Comparison of ENCODE assay signal across 10 cellular contexts in the genomic region with DNA sequence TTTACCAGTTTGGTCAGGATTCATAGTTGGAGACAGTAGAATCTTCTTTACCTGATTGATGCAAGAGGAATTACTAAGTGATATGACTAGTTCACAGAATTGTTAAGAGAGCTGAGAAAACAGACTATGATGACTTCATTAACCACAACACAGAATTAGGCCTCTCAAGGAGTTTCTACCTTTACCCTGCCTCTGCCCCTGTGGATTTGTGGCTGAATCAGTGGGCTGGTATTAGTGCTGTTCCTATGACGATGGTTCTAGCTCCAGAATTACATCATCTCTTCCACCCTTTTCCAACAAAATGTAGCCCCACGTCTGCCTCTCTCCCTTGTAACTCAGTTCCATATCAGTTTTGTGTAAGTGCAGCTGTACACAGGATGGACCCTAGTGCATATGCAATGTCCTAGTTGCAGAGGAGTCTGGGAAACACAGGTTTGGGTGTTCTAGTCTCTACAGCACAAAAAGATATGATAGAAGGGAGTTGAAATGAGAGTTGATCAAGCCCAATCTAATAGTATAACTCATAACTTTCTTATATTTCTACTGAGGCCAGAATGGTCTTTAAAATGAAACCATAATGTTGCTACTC.
A peak's percentile ranks its signal among the peaks of the same experiment; 100 is the strongest.
DNase-seq lines count a peak whose midpoint lies in the region; ATAC-seq and TF ChIP-seq lines count a peak whose summit lies in the region.
"Had no signal": no experiment of that assay in that cellular context is flagged by ENCODE, and none has a peak within 500 bp of the region (broad histone marks: within the 10 kb centered on the region; RNA-seq: fewer than 3 reads in every experiment).

No MANE protein-coding gene starts in this region.

- H3K36me3 Mint-ChIP-seq in activated naive CD4-positive, alpha-beta T cell treated with anti-CD3 and anti-CD28 coated beads, Interleukin-2, amount 50 U/mL, for 72 hours, result no peaks in the 10 kb centered on the region
- H3K36me3 Mint-ChIP-seq: memory B cell had no signal

- H3K4me3 ChIP-seq in smooth muscle cell, result no peak overlapping the region

- H4K20me1 ChIP-seq in smooth muscle cell (ENCODE audit: low read depth), result no peaks in the 10 kb centered on the region

- no peaks in the 10 kb centered on the region for H3K9me3 ChIP-seq in smooth muscle cell (replicated peaks; ENCODE audit: low read depth)

- POLR2A ChIA-PET in RWPE1 (lab: Yijun Ruan, JAX; ENCODE audit: low non-redundant PET), result no interaction called here

- TF ChIP-seq CTCF in RWPE1 (conservative IDR thresholded peaks at IDR 0.05; ENCODE audit: low read depth) (no peak), smooth muscle cell (IDR thresholded peaks at IDR 0.05; ENCODE audit: borderline replicate concordance, insufficient read depth, poor library complexity, severe bottlenecking) (no peak)

- CTCF ChIA-PET in RWPE1 (lab: Yijun Ruan, JAX), result interaction anchor here (0.7 kb wide), 1 partner anchor 1382 kb away, joined by 3 read pairs; no protein-coding TSS in a partner anchor

- H3K9ac ChIP-seq in smooth muscle cell (ENCODE audit: low read depth), result no peak overlapping the region

- peak in 1 of 2 donors; percentile 24 for DNase-seq in activated naive CD4-positive, alpha-beta T cell treated with anti-CD3 and anti-CD28 coated beads, Interleukin-2, amount 50 U/mL, for 72 hours (ENCODE audit: low spot score in 2 of 2)
- DNase-seq in activated naive CD4-positive, alpha-beta T cell (lab: John Stamatoyannopoulos, UW), result no peak
- DNase-seq in RWPE1 (ENCODE audit: low spot score) (peak; percentile 13), smooth muscle cell (lab: John Stamatoyannopoulos, UW; ENCODE audit: unreplicated experiment) (no peak), NCI-H69 (lab: John Stamatoyannopoulos, UW) (no peak), NCI-H345 (lab: John Stamatoyannopoulos, UW) (no peak), SIG-M5 treated with dmso at 0.1 percent for 504 hours (lab: John Stamatoyannopoulos, UW; ENCODE audit: unreplicated experiment) (no peak)

- H3K4me1 ChIP-seq in smooth muscle cell (ENCODE audit: low read depth), result no peaks in the 10 kb centered on the region

- H3K27ac Mint-ChIP-seq in activated naive CD4-positive, alpha-beta T cell treated with anti-CD3 and anti-CD28 coated beads, Interleukin-2, amount 50 U/mL, for 72 hours, result no peak overlapping the region
- H3K27ac Mint-ChIP-seq: B cell, memory B cell had no signal

- ATAC-seq in activated naive CD4-positive, alpha-beta T cell treated with anti-CD3 and anti-CD28 coated beads, Interleukin-2, amount 50 U/mL, for 72 hours, result peak; percentile 60 to 98
- peak; percentile 64 for ATAC-seq in HG02763 (IDR thresholded peaks at IDR 0.05; ENCODE audit: unreplicated experiment)

- H3K79me2 ChIP-seq in smooth muscle cell (ENCODE audit: low read depth), result no peaks in the 10 kb centered on the region

- 37% methylated on average over 2 of the region's 2 CpGs for WGBS in smooth muscle cell (ENCODE audit: low lambda C conversion rate)

- no peak overlapping the region for H3K4me2 ChIP-seq in smooth muscle cell

- H3K36me3 ChIP-seq in smooth muscle cell (ENCODE audit: low read depth), result no peaks in the 10 kb centered on the region

- H3K27ac ChIP-seq in RWPE1 (no peak overlapping the region), smooth muscle cell (ENCODE audit: low read depth) (peak overlapping the region; percentile 13)

- no peaks in the 10 kb centered on the region for H3K27me3 ChIP-seq in smooth muscle cell (ENCODE audit: low read depth)

- no peaks in the 10 kb centered on the region for H3K9me3 Mint-ChIP-seq in activated naive CD4-positive, alpha-beta T cell treated with anti-CD3 and anti-CD28 coated beads, Interleukin-2, amount 50 U/mL, for 72 hours
- H3K9me3 Mint-ChIP-seq: memory B cell had no signal

- no peak overlapping the region for H2AFZ ChIP-seq in smooth muscle cell (ENCODE audit: low read depth)

- no peaks in the 10 kb centered on the region for H3F3A ChIP-seq in smooth muscle cell (ENCODE audit: low read depth)
